ENCODE assay signal across 15 cellular contexts in genomic region chr11:2807801-2808241, GRCh38.
DNase-seq lines count a peak whose midpoint lies in the region; ATAC-seq, FAIRE-seq and TF ChIP-seq lines count a peak whose summit lies in the region.
"Had no signal": no experiment of that assay in that cellular context is flagged by ENCODE, and none has a peak within 500 bp of the region (broad histone marks: within the 10 kb centered on the region; RNA-seq: fewer than 3 reads in every experiment).

No MANE protein-coding gene starts in this region.

- H3K4me3 ChIP-seq in astrocyte (ENCODE audit: insufficient read depth, low read depth, low read length) (no peak overlapping the region), HepG2 (replicated peaks in 1 of 3; ENCODE audit: insufficient read depth in 1 of 3, low read depth in 2 of 3, low read length in 3 of 3) (peak overlapping the region in 1 of 3 experiments; percentile 48; a peak in 1 of 6 replicates), sigmoid colon (peak overlapping the region in 3 of 4 donors; percentile 7 to 28 (median 14)), Karpas-422 (ENCODE audit: low read length) (no peak overlapping the region)
- H3K4me3 ChIP-seq: BLaER1, smooth muscle cell had no signal

- in situ Hi-C loops in HepG2 (cut with HindIII; ENCODE audit: extremely low pct_ligation_motif_present, low pct_unique_long_range_greater_than_20kb), result no loop called here

- no peak overlapping the region for H3K23ac ChIP-seq in H9 (ENCODE audit: insufficient read length, low read depth, low read length)

- no peak overlapping the region for H2BK12ac ChIP-seq in H9 (ENCODE audit: insufficient read length, low read depth, low read length)

- H3K36me3 ChIP-seq in astrocyte (ENCODE audit: insufficient read depth, low read length), result no peaks in the 10 kb centered on the region
- no peaks in the 10 kb centered on the region for H3K36me3 ChIP-seq in HepG2 (replicated peaks in 1 of 2; ENCODE audit: control insufficient read depth in 1 of 2, insufficient read depth in 2 of 2, low read length in 2 of 2)
- no peaks in the 10 kb centered on the region for H3K36me3 ChIP-seq in sigmoid colon
- no peaks in the 10 kb centered on the region for H3K36me3 ChIP-seq in Karpas-422 (ENCODE audit: insufficient read depth, low read length)
- H3K36me3 ChIP-seq: BLaER1 had no signal

- H3K36me3 Mint-ChIP-seq in H9 (ENCODE audit: insufficient read depth in 1 of 3, low read depth in 3 of 3) (no peaks in the 10 kb centered on the region), astrocyte (ENCODE audit: low read depth, unreplicated experiment) (no peaks in the 10 kb centered on the region)

- H3K9me3 Mint-ChIP-seq in H9 (peaks cover 0 to 3% of the 10 kb centered on the region in 2 experiments; a peak in 1 of 5 replicates), astrocyte (ENCODE audit: unreplicated experiment) (peaks cover 12% of the 10 kb centered on the region)

- H4K91ac ChIP-seq in H9 (ENCODE audit: insufficient read length, low read depth, low read length), result no peak overlapping the region

- DNase-seq in H9 (peak; percentile 12), astrocyte (ENCODE audit: low read depth) (no peak), HepG2 (ENCODE audit: low spot score) (no peak), sigmoid colon (peak; percentile 75), NCI-H146 treated with DMSO at 0.1 percent for 48 hours (lab: John Stamatoyannopoulos, UW; ENCODE audit: unreplicated experiment) (no peak), Karpas-422 (no peak), HuH-7.5 (ENCODE audit: low spot score) (no peak), NCI-H1048 (lab: John Stamatoyannopoulos, UW) (no peak)
- DNase-seq: activated T-cell treated with anti-CD3 and anti-CD28 coated beads, Interleukin-2, amount 50 U/mL, for 48 hours; EL; NCI-H2171 had no signal

- H2BK15ac ChIP-seq in H9 (ENCODE audit: low read depth, low read length), result no peak overlapping the region

- BruUV-seq in HepG2 (replicated peaks; lab: Mats Ljungman, UMichigan), result no TSS peak

- no peak overlapping the region for H3K9ac ChIP-seq in H9 (ENCODE audit: extremely low read depth, insufficient read length, low read length)
- no peak overlapping the region for H3K9ac ChIP-seq in astrocyte (ENCODE audit: low read length)
- no peak overlapping the region for H3K9ac ChIP-seq in HepG2 (ENCODE audit: insufficient read depth, low read depth, low read length)
- no peak overlapping the region for H3K9ac ChIP-seq in Karpas-422 (ENCODE audit: low read length)
- H3K9ac ChIP-seq: BLaER1 had no signal

- no peak for ATAC-seq in HepG2

- H3K27me3 ChIP-seq in H9 (ENCODE audit: insufficient read depth, low read length) (peaks cover 3% of the 10 kb centered on the region; the same call in 1 of the 2 replicates), astrocyte (ENCODE audit: insufficient read depth, low read length) (peaks cover 31% of the 10 kb centered on the region), HepG2 (ENCODE audit: control insufficient read depth in 1 of 2, insufficient read depth in 2 of 2, low read length in 2 of 2) (peaks cover 16 to 83% of the 10 kb centered on the region in 2 experiments), sigmoid colon (no peaks in the 10 kb centered on the region), Karpas-422 (ENCODE audit: low read length) (no peaks in the 10 kb centered on the region)
- H3K27me3 ChIP-seq: BLaER1 had no signal

- no peaks in the 10 kb centered on the region for H3K9me2 ChIP-seq in Karpas-422 (replicated peaks; ENCODE audit: insufficient read depth, low read length)

- FAIRE-seq in astrocyte (lab: Jason Lieb, UNC) (no peak), HepG2 (lab: Jason Lieb, UNC) (no peak)
- FAIRE-seq: bronchial epithelial cell, RCC 7860 had no signal

- no peak overlapping the region for H3T11ph ChIP-seq in H9 (ENCODE audit: low read length)

- no peak for TF ChIP-seq CTCF in H9 (conservative IDR thresholded peaks at IDR 0.05)
- no peak for TF ChIP-seq CTCF in astrocyte (IDR thresholded peaks at IDR 0.05; ENCODE audit: insufficient read depth, low read depth, low read length)
- no peak for TF ChIP-seq CTCF in HepG2 (CRISPR knock-in tag; IDR thresholded peaks at IDR 0.05)
- no peak for TF ChIP-seq CTCF in sigmoid colon (IDR thresholded peaks at IDR 0.05)

- POLR2A ChIA-PET in HepG2 (lab: Yijun Ruan, JAX), result no interaction called here

- no peaks in the 10 kb centered on the region for H3K79me1 ChIP-seq in H9 (ENCODE audit: insufficient read depth, low read depth, low read length, poor library complexity, severe bottlenecking)

- no peak overlapping the region for H2AK5ac ChIP-seq in H9 (ENCODE audit: insufficient read length, low read length)

- H2AFZ ChIP-seq in H9 (ENCODE audit: low read length) (no peak overlapping the region), astrocyte (ENCODE audit: low read depth, low read length) (peak overlapping the region; percentile 56), HepG2 (ENCODE audit: low read length) (no peak overlapping the region), Karpas-422 (ENCODE audit: low read length) (no peak overlapping the region)

- H4K20me1 ChIP-seq in H9 (ENCODE audit: control insufficient read depth, insufficient read depth, insufficient read length), result no peaks in the 10 kb centered on the region
- H4K20me1 ChIP-seq in astrocyte (ENCODE audit: insufficient read depth, low read length), result no peaks in the 10 kb centered on the region
- H4K20me1 ChIP-seq in HepG2 (ENCODE audit: insufficient read depth, low read length), result no peaks in the 10 kb centered on the region
- no peaks in the 10 kb centered on the region; the same call in 1 of the 2 replicates for H4K20me1 ChIP-seq in Karpas-422 (ENCODE audit: insufficient read depth, low read depth, low read length)
- H4K20me1 ChIP-seq: BLaER1 had no signal

- WGBS in H9 (ENCODE audit: extremely low coverage, insufficient read length, low lambda C conversion rate), result no CpG with 5 or more reads among the region's 11 CpGs
- 44% methylated on average over 4 of the region's 11 CpGs for WGBS in HepG2 (ENCODE audit: low lambda C conversion rate)
- WGBS in sigmoid colon, 2 donors, result 79 to 89% methylated on average over 11 of the region's 11 CpGs

- no peak overlapping the region for H3K4me2 ChIP-seq in H9 (ENCODE audit: insufficient read depth, insufficient read length, low read length)
- peak overlapping the region; percentile 51 for H3K4me2 ChIP-seq in astrocyte (ENCODE audit: low read length)
- H3K4me2 ChIP-seq in HepG2 (ENCODE audit: low read depth, low read length), result no peak overlapping the region; the same call in 1 of the 2 replicates
- H3K4me2 ChIP-seq in Karpas-422 (ENCODE audit: low read depth, low read length, poor library complexity, severe bottlenecking), result no peak overlapping the region
- H3K4me2 ChIP-seq: smooth muscle cell had no signal

- CTCF ChIA-PET in HepG2 (lab: Yijun Ruan, JAX; ENCODE audit: low intra/inter-chr PET ratio, low total read pairs), result no interaction called here

- H3K14ac ChIP-seq in H9 (ENCODE audit: insufficient read depth, low read length), result no peak overlapping the region

- H3K23me2 ChIP-seq in H9 (ENCODE audit: insufficient read length, low read depth, low read length, poor library complexity, severe bottlenecking), result peaks cover 2% of the 10 kb centered on the region

- peaks cover 13 to 29% of the 10 kb centered on the region in 2 experiments for H3K4me1 Mint-ChIP-seq in H9
- H3K4me1 Mint-ChIP-seq in astrocyte (ENCODE audit: low read depth, unreplicated experiment), result peaks cover 3% of the 10 kb centered on the region

- H4K5ac ChIP-seq in H9 (ENCODE audit: insufficient read length, low read depth, low read length), result no peak overlapping the region

- TF ChIP-seq POLR2A in HepG2 (IDR thresholded peaks at IDR 0.05; ENCODE audit: insufficient read depth in 1 of 2, low read depth in 2 of 2, low read length in 2 of 2) (no peak), sigmoid colon (IDR thresholded peaks at IDR 0.05) (no peak)

- H3K27ac Mint-ChIP-seq in H9 (no peak overlapping the region), astrocyte (ENCODE audit: unreplicated experiment) (no peak overlapping the region)

- H3K27ac ChIP-seq in H9 (ENCODE audit: insufficient read length, low read depth, low read length) (no peak overlapping the region), astrocyte (ENCODE audit: low read depth, low read length) (no peak overlapping the region), HepG2 (ENCODE audit: extremely low read length, insufficient read depth, low read length) (no peak overlapping the region), sigmoid colon (peak overlapping the region; percentile 78 to 86 (median 81)), Karpas-422 (ENCODE audit: low read length) (no peak overlapping the region)

- TF ChIP-seq RAD21 in HepG2 (CRISPR knock-in tag; IDR thresholded peaks at IDR 0.05), result no peak

- H3K4me3 Mint-ChIP-seq in H9 (no peak overlapping the region), astrocyte (ENCODE audit: unreplicated experiment) (no peak overlapping the region)

- H2BK120ac ChIP-seq in H9 (ENCODE audit: low read depth, low read length, poor library complexity, severe bottlenecking), result no peak overlapping the region

- H3K79me2 ChIP-seq in H9 (ENCODE audit: insufficient read depth, low read length) (no peaks in the 10 kb centered on the region), astrocyte (ENCODE audit: insufficient read depth, low read length) (no peaks in the 10 kb centered on the region), HepG2 (ENCODE audit: insufficient read depth, low read length) (no peaks in the 10 kb centered on the region), Karpas-422 (ENCODE audit: low read length) (no peaks in the 10 kb centered on the region)

- peaks cover 95% of the 10 kb centered on the region for H3K27me3 Mint-ChIP-seq in H9 (ENCODE audit: low read depth)
- peaks cover 61% of the 10 kb centered on the region for H3K27me3 Mint-ChIP-seq in astrocyte (ENCODE audit: low read depth, unreplicated experiment)

- H4K8ac ChIP-seq in H9 (replicated peaks; ENCODE audit: insufficient read length, low read depth, low read length), result no peak overlapping the region

- H3K4ac ChIP-seq in H9 (ENCODE audit: low read depth, low read length), result no peak overlapping the region

- TF ChIP-seq EP300 in HepG2 (IDR thresholded peaks at IDR 0.05; ENCODE audit: low read depth in 2 of 2, low read length in 2 of 2) (no peak), HepG2 (CRISPR knock-in tag; IDR thresholded peaks at IDR 0.05; ENCODE audit: borderline replicate concordance) (no peak), sigmoid colon (IDR thresholded peaks at IDR 0.05) (no peak)

- no peak overlapping the region for H2BK20ac ChIP-seq in H9 (ENCODE audit: low read depth, low read length, poor library complexity, severe bottlenecking)

- intact Hi-C loops in HepG2 (cut with micrococcal nuclease; ENCODE audit: unreplicated experiment), result loop anchor here (2.0 kb wide), 1 partner anchor 77 kb away; no protein-coding TSS in a partner anchor
- intact Hi-C loops in sigmoid colon (cut with DNase I), result loop anchor here (5.0 kb wide), 1 partner anchor 79 kb away; the partner anchor contains the start of gene CDKN1C

- H3K4me1 ChIP-seq in H9 (ENCODE audit: insufficient read depth, low read length) (no peaks in the 10 kb centered on the region), astrocyte (ENCODE audit: insufficient read depth, low read length) (peaks cover 2% of the 10 kb centered on the region), HepG2 (ENCODE audit: insufficient read depth, low read length) (peaks cover 16% of the 10 kb centered on the region), sigmoid colon (peaks cover 0 to 51% (median 46%) of the 10 kb centered on the region in 4 donors), Karpas-422 (ENCODE audit: low read length) (no peaks in the 10 kb centered on the region)

- H3K9me3 ChIP-seq in H9 (ENCODE audit: control insufficient read depth, low read depth, low read length) (no peaks in the 10 kb centered on the region), astrocyte (ENCODE audit: insufficient read depth, low read depth, low read length) (peaks cover 4% of the 10 kb centered on the region), HepG2 (ENCODE audit: low read length) (peaks cover 6% of the 10 kb centered on the region; the same call in 1 of the 2 replicates), sigmoid colon (no peaks in the 10 kb centered on the region), Karpas-422 (ENCODE audit: low read length) (no peaks in the 10 kb centered on the region)

- no peak overlapping the region for H2BK5ac ChIP-seq in H9 (ENCODE audit: insufficient read length, low read length)

- no peak overlapping the region for H3K18ac ChIP-seq in H9 (ENCODE audit: insufficient read length, low read depth, low read length)

- no peak overlapping the region for H3K56ac ChIP-seq in H9 (ENCODE audit: insufficient read length, low read depth, low read length)

Comparison
In these comparisons a context has a peak if more than half of its experiments do, and no peak if none do; other contexts are left out.
1. DNase-seq: peak in H9 (single experiment) and sigmoid colon (single experiment); none in astrocyte (single experiment), HepG2 (single experiment), NCI-H146 treated with DMSO at 0.1 percent for 48 hours (single experiment), Karpas-422 (single experiment), HuH-7.5 (single experiment) and NCI-H1048 (single experiment).
2. H3K27ac ChIP-seq: peak in sigmoid colon (4 of 4); none in H9 (single experiment), astrocyte (single experiment), HepG2 (single experiment) and Karpas-422 (single experiment).
3. H3K4me3 ChIP-seq: peak in sigmoid colon (3 of 4); none in astrocyte (single experiment) and Karpas-422 (single experiment).